In the genomic region with DNA sequence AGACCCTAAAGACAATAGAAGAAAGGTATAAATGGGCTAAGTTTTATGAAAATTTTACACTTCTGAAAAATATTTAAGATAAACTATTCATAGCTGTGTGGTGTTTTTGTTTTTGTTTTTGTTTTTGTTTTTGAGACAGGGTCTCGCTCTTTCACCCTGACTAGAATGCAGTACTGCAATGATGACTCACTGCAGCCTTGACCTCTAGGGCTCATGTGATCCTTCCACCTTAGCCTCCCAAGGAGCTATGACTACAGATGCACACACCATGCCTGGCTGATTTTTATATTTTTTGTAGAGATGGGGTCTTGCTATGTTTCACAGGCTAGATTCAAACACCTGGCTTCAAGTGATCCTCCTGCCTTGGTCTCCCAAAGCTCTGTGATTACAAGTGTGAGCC, we compare ENCODE assay signal across 16 cellular contexts.
DNase-seq lines count a peak whose midpoint lies in the region; ATAC-seq and TF ChIP-seq lines count a peak whose summit lies in the region.
"Had no signal": no experiment of that assay in that cellular context is flagged by ENCODE, and none has a peak within 500 bp of the region (broad histone marks: within the 10 kb centered on the region; RNA-seq: fewer than 3 reads in every experiment).

No MANE protein-coding gene starts in this region.

- H2AFZ ChIP-seq in H9 (ENCODE audit: low read length), result no peak overlapping the region
- H2AFZ ChIP-seq: GM23248 had no signal

- H4K91ac ChIP-seq in H9 (ENCODE audit: insufficient read length, low read depth, low read length), result no peak overlapping the region

- H2BK120ac ChIP-seq in H9 (ENCODE audit: low read depth, low read length, poor library complexity, severe bottlenecking) (no peak overlapping the region), mesendoderm (ENCODE audit: low read depth, low read length) (no peak overlapping the region)

- peaks cover 3% of the 10 kb centered on the region for H3K79me1 ChIP-seq in H9 (ENCODE audit: insufficient read depth, low read depth, low read length, poor library complexity, severe bottlenecking)
- H3K79me1 ChIP-seq in mesendoderm (ENCODE audit: low read length), result peaks cover 10% of the 10 kb centered on the region

- no peak overlapping the region for H2BK12ac ChIP-seq in H9 (ENCODE audit: insufficient read length, low read depth, low read length)

- H4K20me1 ChIP-seq in H9 (ENCODE audit: control insufficient read depth, insufficient read depth, insufficient read length), result no peaks in the 10 kb centered on the region

- H3K4me1 Mint-ChIP-seq in CD4-positive, alpha-beta T cell (ENCODE audit: low read depth), result peaks cover 59% of the 10 kb centered on the region
- H3K4me1 Mint-ChIP-seq in H9 (peaks cover 20 to 27% of the 10 kb centered on the region in 2 experiments), Calu3 (ENCODE audit: low read depth, unreplicated experiment) (no peaks in the 10 kb centered on the region)
- peaks cover 30% of the 10 kb centered on the region for H3K4me1 Mint-ChIP-seq in activated naive CD8-positive, alpha-beta T cell treated with anti-CD3 and anti-CD28 coated beads, Interleukin-2, amount 50 U/mL, for 24 hours

- no peak overlapping the region for H4K8ac ChIP-seq in H9 (replicated peaks; ENCODE audit: insufficient read length, low read depth, low read length)
- H4K8ac ChIP-seq in mesendoderm (ENCODE audit: low read depth, low read length), result no peak overlapping the region

- CTCF ChIA-PET in CD4-positive, alpha-beta T cell (lab: Charles Lee), result interaction anchor here (1.2 kb wide), 1 partner anchor 66 kb away, joined by 3 read pairs; no protein-coding TSS in a partner anchor
- CTCF ChIA-PET in Calu3 (lab: Charles Lee), result interaction anchor here (0.6 kb wide), 1 partner anchor 30 kb away, joined by 7 read pairs; no protein-coding TSS in a partner anchor

- H3K9ac ChIP-seq in H9 (ENCODE audit: extremely low read depth, insufficient read length, low read length), result no peak overlapping the region
- no peak overlapping the region for H3K9ac ChIP-seq in mesendoderm (ENCODE audit: low read length)
- H3K9ac ChIP-seq: GM23248 had no signal

- H4K5ac ChIP-seq in H9 (ENCODE audit: insufficient read length, low read depth, low read length) (no peak overlapping the region), mesendoderm (ENCODE audit: low read length) (no peak overlapping the region)

- no peaks in the 10 kb centered on the region for H3K9me3 Mint-ChIP-seq in CD4-positive, alpha-beta T cell
- no peaks in the 10 kb centered on the region for H3K9me3 Mint-ChIP-seq in H9
- H3K9me3 Mint-ChIP-seq in activated naive CD8-positive, alpha-beta T cell treated with anti-CD3 and anti-CD28 coated beads, Interleukin-2, amount 50 U/mL, for 24 hours, result no peaks in the 10 kb centered on the region
- H3K9me3 Mint-ChIP-seq in Calu3 (ENCODE audit: low read depth, unreplicated experiment), result no peaks in the 10 kb centered on the region
- H3K9me3 Mint-ChIP-seq: CD4-positive, alpha-beta memory T cell had no signal

- no peak for ATAC-seq in CD4-positive, alpha-beta T cell (ENCODE audit: poor library complexity)
- peak; percentile 43 for ATAC-seq in activated naive CD8-positive, alpha-beta T cell treated with anti-CD3 and anti-CD28 coated beads, Interleukin-2, amount 50 U/mL, for 24 hours
- ATAC-seq in GM18868 (IDR thresholded peaks at IDR 0.05; ENCODE audit: unreplicated experiment), result no peak
- no peak for ATAC-seq in GM21515 (IDR thresholded peaks at IDR 0.05; ENCODE audit: unreplicated experiment)

- no CpG with 5 or more reads among the region's 1 CpG for WGBS in H9 (ENCODE audit: extremely low coverage, insufficient read length, low lambda C conversion rate)
- no CpG with 5 or more reads among the region's 1 CpG for WGBS in mesendoderm (ENCODE audit: extremely low coverage, insufficient coverage, low lambda C conversion rate)

- H3K27me3 Mint-ChIP-seq in CD4-positive, alpha-beta T cell, result no peaks in the 10 kb centered on the region
- H3K27me3 Mint-ChIP-seq in H9 (ENCODE audit: low read depth) (no peaks in the 10 kb centered on the region), Calu3 (ENCODE audit: unreplicated experiment) (no peaks in the 10 kb centered on the region)
- no peaks in the 10 kb centered on the region for H3K27me3 Mint-ChIP-seq in activated naive CD8-positive, alpha-beta T cell treated with anti-CD3 and anti-CD28 coated beads, Interleukin-2, amount 50 U/mL, for 24 hours
- H3K27me3 Mint-ChIP-seq: CD4-positive, alpha-beta memory T cell had no signal

- no peak overlapping the region for H2BK20ac ChIP-seq in H9 (ENCODE audit: low read depth, low read length, poor library complexity, severe bottlenecking)

- intact Hi-C loops in CD4-positive, alpha-beta T cell (cut with DNase I, micrococcal nuclease), result loop anchor here in 1 of 2 experiments (5.0 kb wide), 1 partner anchor 33 kb away; no protein-coding TSS in a partner anchor
- intact Hi-C loops in Calu3 (cut with micrococcal nuclease; ENCODE audit: unreplicated experiment), result loop anchor here (1.0 kb wide), 1 partner anchor 7 kb away; no protein-coding TSS in a partner anchor

- peaks cover 7% of the 10 kb centered on the region; the same call in 1 of the 2 replicates for H3K79me2 ChIP-seq in H9 (ENCODE audit: insufficient read depth, low read length)
- peaks cover 44% of the 10 kb centered on the region for H3K79me2 ChIP-seq in mesendoderm (ENCODE audit: control insufficient read depth, insufficient read depth, low read length)

- H3K4me2 ChIP-seq in H9 (ENCODE audit: insufficient read depth, insufficient read length, low read length) (no peak overlapping the region), mesendoderm (ENCODE audit: low read length) (no peak overlapping the region)

- no peak for DNase-seq in CD4-positive, alpha-beta T cell
- DNase-seq in H9, result no peak
- no peak for DNase-seq in activated naive CD8-positive, alpha-beta T cell treated with anti-CD3 and anti-CD28 coated beads, Interleukin-2, amount 50 U/mL, for 24 hours
- DNase-seq in mesendoderm, result peak; percentile 22
- DNase-seq in Calu3, result no peak
- DNase-seq in COR-L47 (lab: John Stamatoyannopoulos, UW), result no peak
- DNase-seq: CD4-positive, alpha-beta memory T cell; DMS79; GM23248; KG1; NCI-H1048; NCI-H146; NCI-H2081 treated with DMSO at 0.1 percent for 48 hours; NCI-H510A treated with DMSO at 0.1 percent for 48 hours had no signal

- H2AK5ac ChIP-seq in H9 (ENCODE audit: insufficient read length, low read length), result no peak overlapping the region
- no peak overlapping the region for H2AK5ac ChIP-seq in mesendoderm (ENCODE audit: low read length)

- H3K4me3 Mint-ChIP-seq in CD4-positive, alpha-beta T cell, result no peak overlapping the region
- H3K4me3 Mint-ChIP-seq in H9 (no peak overlapping the region), Calu3 (ENCODE audit: low read depth, unreplicated experiment) (no peak overlapping the region)
- H3K4me3 Mint-ChIP-seq in activated naive CD8-positive, alpha-beta T cell treated with anti-CD3 and anti-CD28 coated beads, Interleukin-2, amount 50 U/mL, for 24 hours, result no peak overlapping the region

- H3K27ac ChIP-seq in CD4-positive, alpha-beta T cell (ENCODE audit: low read depth, low read length), result no peak overlapping the region
- H3K27ac ChIP-seq in H9 (ENCODE audit: insufficient read length, low read depth, low read length), result no peak overlapping the region
- H3K27ac ChIP-seq in mesendoderm (ENCODE audit: low read depth, low read length), result no peak overlapping the region
- H3K27ac ChIP-seq: GM23248 had no signal

- H3K14ac ChIP-seq in H9 (ENCODE audit: insufficient read depth, low read length), result no peak overlapping the region

- no peaks in the 10 kb centered on the region for H3K27me3 ChIP-seq in CD4-positive, alpha-beta T cell (ENCODE audit: control insufficient read depth, insufficient read depth, low read length)
- H3K27me3 ChIP-seq in H9 (ENCODE audit: insufficient read depth, low read length) (no peaks in the 10 kb centered on the region), mesendoderm (ENCODE audit: insufficient read depth, low read length, poor library complexity) (no peaks in the 10 kb centered on the region)

- H3K27ac Mint-ChIP-seq in CD4-positive, alpha-beta T cell, result peak overlapping the region; percentile 22
- H3K27ac Mint-ChIP-seq in H9 (peak overlapping the region in 2 of 3 experiments; percentile 65 to 78; a peak in 4 of 7 replicates), Calu3 (ENCODE audit: unreplicated experiment) (no peak overlapping the region)
- H3K27ac Mint-ChIP-seq in activated naive CD8-positive, alpha-beta T cell treated with anti-CD3 and anti-CD28 coated beads, Interleukin-2, amount 50 U/mL, for 24 hours, result no peak overlapping the region

- no peaks in the 10 kb centered on the region for H3K36me3 ChIP-seq in mesendoderm (ENCODE audit: control insufficient read depth, insufficient read depth, low read length)

- no peak overlapping the region for H3K4me3 ChIP-seq in mesendoderm (ENCODE audit: low read length)
- H3K4me3 ChIP-seq: GM23248 had no signal

- no peak overlapping the region for H3K56ac ChIP-seq in H9 (ENCODE audit: insufficient read length, low read depth, low read length)
- no peak overlapping the region for H3K56ac ChIP-seq in mesendoderm (ENCODE audit: low read length)

- H2BK5ac ChIP-seq in H9 (ENCODE audit: insufficient read length, low read length) (no peak overlapping the region), mesendoderm (ENCODE audit: low read length) (no peak overlapping the region)

- no TSS peak for BruUV-seq in Calu3 (replicated peaks; lab: Mats Ljungman, UMichigan)

- no peaks in the 10 kb centered on the region for H3K9me3 ChIP-seq in CD4-positive, alpha-beta T cell (ENCODE audit: control insufficient read depth, low read length)
- H3K9me3 ChIP-seq in H9 (ENCODE audit: control insufficient read depth, low read depth, low read length), result no peaks in the 10 kb centered on the region

- no peak for TF ChIP-seq CTCF in CD4-positive, alpha-beta T cell (IDR thresholded peaks at IDR 0.05)
- TF ChIP-seq CTCF in H9 (conservative IDR thresholded peaks at IDR 0.05) (no peak), Calu3 (IDR thresholded peaks at IDR 0.05; ENCODE audit: unreplicated experiment) (no peak)

- H2BK15ac ChIP-seq in H9 (ENCODE audit: low read depth, low read length), result no peak overlapping the region
- H2BK15ac ChIP-seq in mesendoderm (replicated peaks; ENCODE audit: low read depth), result no peak overlapping the region

- no peaks in the 10 kb centered on the region for H3K23me2 ChIP-seq in H9 (ENCODE audit: insufficient read length, low read depth, low read length, poor library complexity, severe bottlenecking)

- H3K23ac ChIP-seq in H9 (ENCODE audit: insufficient read length, low read depth, low read length), result no peak overlapping the region
- no peak overlapping the region for H3K23ac ChIP-seq in mesendoderm (ENCODE audit: low read length)

- H3K36me3 Mint-ChIP-seq in CD4-positive, alpha-beta T cell (ENCODE audit: low read depth), result peaks cover 88% of the 10 kb centered on the region
- peaks cover 10 to 55% (median 40%) of the 10 kb centered on the region in 3 experiments; a peak in 6 of 7 replicates for H3K36me3 Mint-ChIP-seq in H9 (ENCODE audit: insufficient read depth in 1 of 3, low read depth in 3 of 3)
- peaks cover 71% of the 10 kb centered on the region for H3K36me3 Mint-ChIP-seq in activated naive CD8-positive, alpha-beta T cell treated with anti-CD3 and anti-CD28 coated beads, Interleukin-2, amount 50 U/mL, for 24 hours (ENCODE audit: low read depth)
- H3K36me3 Mint-ChIP-seq in Calu3 (ENCODE audit: insufficient read depth, unreplicated experiment), result peaks cover 54% of the 10 kb centered on the region

- H3T11ph ChIP-seq in H9 (ENCODE audit: low read length), result no peak overlapping the region

- H3K4me1 ChIP-seq in H9 (ENCODE audit: insufficient read depth, low read length) (no peaks in the 10 kb centered on the region), mesendoderm (ENCODE audit: control insufficient read depth, low read depth, low read length) (peaks cover 2% of the 10 kb centered on the region)

- no peak overlapping the region for H3K18ac ChIP-seq in H9 (ENCODE audit: insufficient read length, low read depth, low read length)
- H3K18ac ChIP-seq in mesendoderm (ENCODE audit: low read length), result no peak overlapping the region

- no peak overlapping the region for H3K4ac ChIP-seq in H9 (ENCODE audit: low read depth, low read length)
- no peak overlapping the region for H3K4ac ChIP-seq in mesendoderm (ENCODE audit: low read depth, low read length)

- POLR2A ChIA-PET in CD4-positive, alpha-beta T cell (lab: Charles Lee), result no interaction called here

Comparison
In these comparisons a context has a peak if more than half of its experiments do, and no peak if none do; other contexts are left out.
1. H3K27ac Mint-ChIP-seq: peak in CD4-positive, alpha-beta T cell (single experiment) and H9 (2 of 3); none in activated naive CD8-positive, alpha-beta T cell treated with anti-CD3 and anti-CD28 coated beads, Interleukin-2, amount 50 U/mL, for 24 hours (single experiment) and Calu3 (single experiment).